Comparison of ENCODE assay signal across 25 cellular contexts in genomic region chr7:94274828-94275227, GRCh38.
DNase-seq lines count a peak whose midpoint lies in the region; ATAC-seq, FAIRE-seq and TF ChIP-seq lines count a peak whose summit lies in the region.
"Had no signal": no experiment of that assay in that cellular context is flagged by ENCODE, and none has a peak within 500 bp of the region (broad histone marks: within the 10 kb centered on the region; RNA-seq: fewer than 3 reads in every experiment).

No MANE protein-coding gene starts in this region.

- TF ChIP-seq POLR2A in K562 (conservative IDR thresholded peaks at IDR 0.05): no peak

- no peaks in the 10 kb centered on the region for H3K36me3 Mint-ChIP-seq in activated CD8-positive, alpha-beta memory T cell treated with anti-CD3 and anti-CD28 coated beads, Interleukin-2, amount 10 ng/mL, durations not matched to agents 7 days and 5 days
- H3K36me3 Mint-ChIP-seq in T-helper 2 cell treated with Interferon-gamma antibody and Interleukin-4, amounts not matched to agents 5 μg/mL and 100 μg/mL, for 36 hours (ENCODE audit: low read depth): no peaks in the 10 kb centered on the region
- H3K36me3 Mint-ChIP-seq: CD8-positive, alpha-beta memory T cell had no signal

- intact Hi-C loops in K562 (cut with micrococcal nuclease): loop anchor here (10.0 kb wide), 1 partner anchor 370 kb away; the partner anchor contains the start of gene GNGT1

- no peak overlapping the region for H3K27ac ChIP-seq in K562 (ENCODE audit: extremely low read depth, low read depth, low read length)
- H3K27ac ChIP-seq: GM23248 had no signal

- no peaks in the 10 kb centered on the region for H3K27me3 ChIP-seq in K562 (ENCODE audit: control insufficient read depth in 2 of 2, insufficient read depth in 2 of 2, low read length in 2 of 2)
- H3K27me3 ChIP-seq: MG63 had no signal

- H3K27me3 Mint-ChIP-seq in activated CD8-positive, alpha-beta memory T cell treated with anti-CD3 and anti-CD28 coated beads, Interleukin-2, amount 10 ng/mL, durations not matched to agents 7 days and 5 days: peaks cover 2% of the 10 kb centered on the region
- peaks cover 26% of the 10 kb centered on the region for H3K27me3 Mint-ChIP-seq in T-helper 2 cell treated with Interferon-gamma antibody and Interleukin-4, amounts not matched to agents 5 μg/mL and 100 μg/mL, for 36 hours (ENCODE audit: low read depth)

- no peaks in the 10 kb centered on the region for H3K9me3 Mint-ChIP-seq in activated CD8-positive, alpha-beta memory T cell treated with anti-CD3 and anti-CD28 coated beads, Interleukin-2, amount 10 ng/mL, durations not matched to agents 7 days and 5 days (ENCODE audit: low read depth)
- no peaks in the 10 kb centered on the region for H3K9me3 Mint-ChIP-seq in T-helper 2 cell treated with Interferon-gamma antibody and Interleukin-4, amounts not matched to agents 5 μg/mL and 100 μg/mL, for 36 hours

- DNase-seq in activated CD8-positive, alpha-beta memory T cell treated with anti-CD3 and anti-CD28 coated beads, Interleukin-2, amount 10 ng/mL, durations not matched to agents 7 days and 5 days: no peak
- DNase-seq in activated CD8-positive, alpha-beta memory T cell treated with anti-CD3 and anti-CD28 coated beads, Interleukin-2, amount 50 U/mL, for 4 hours: no peak
- DNase-seq in OCI-M1 (lab: John Stamatoyannopoulos, UW) (peak; percentile 85), K562 (ENCODE audit: extremely low read depth in 1 of 4, low spot score in 3 of 4) (no peak), DMS114 treated with DMSO at 0.1 percent for 48 hours (lab: John Stamatoyannopoulos, UW; ENCODE audit: unreplicated experiment) (no peak), DMS153 (lab: John Stamatoyannopoulos, UW) (no peak)
- DNase-seq in T-helper 2 cell treated with Interferon-gamma antibody and Interleukin-4, amounts not matched to agents 5 μg/mL and 100 μg/mL, for 36 hours (ENCODE audit: low spot score): peak; percentile 65
- DNase-seq: ACHN; C1 segment of cervical spinal cord; CD8-positive, alpha-beta memory T cell; GDM1; GM23248; IMR-90; Kasumi-1; MG63; NCI-H1048; NCI-H1436; NCI-H1930; NCI-H226; NCI-H524 had no signal

- 0% methylated on average over 3 of the region's 3 CpGs for WGBS in K562 (ENCODE audit: insufficient coverage, low coverage, missing lambda C conversion rate)

- TF ChIP-seq EP300 in K562 (IDR thresholded peaks at IDR 0.05; ENCODE audit: low read length): no peak

- BruUV-seq in K562 (replicated peaks; lab: Mats Ljungman, UMichigan): no TSS peak

- no peak for TF ChIP-seq RAD21 in K562 (CRISPR knock-in tag; conservative IDR thresholded peaks at IDR 0.05 in 1 of 2, IDR thresholded peaks at IDR 0.05 in 1 of 2)

- H3K4me2 ChIP-seq in K562 (ENCODE audit: insufficient read depth, low read length): no peak overlapping the region

- H3K4me1 ChIP-seq in K562 (replicated peaks in 1 of 2; ENCODE audit: control insufficient read depth in 2 of 2, insufficient read depth in 2 of 2, low read length in 2 of 2): no peaks in the 10 kb centered on the region
- H3K4me1 ChIP-seq: HAP-1 had no signal

- in situ Hi-C loops in K562 (cut with MboI): no loop called here

- POLR2A ChIA-PET in K562 (lab: Yijun Ruan, JAX): no interaction called here

- no peak overlapping the region for H3K4me3 Mint-ChIP-seq in activated CD8-positive, alpha-beta memory T cell treated with anti-CD3 and anti-CD28 coated beads, Interleukin-2, amount 10 ng/mL, durations not matched to agents 7 days and 5 days
- no peak overlapping the region for H3K4me3 Mint-ChIP-seq in T-helper 2 cell treated with Interferon-gamma antibody and Interleukin-4, amounts not matched to agents 5 μg/mL and 100 μg/mL, for 36 hours
- H3K4me3 Mint-ChIP-seq: CD8-positive, alpha-beta memory T cell had no signal

- no peak overlapping the region for H2AFZ ChIP-seq in K562 (ENCODE audit: low read depth, low read length)
- H2AFZ ChIP-seq: GM23248 had no signal

- no peak overlapping the region for H3K4me3 ChIP-seq in K562
- H3K4me3 ChIP-seq: GM23248, HAP-1, MG63 had no signal

- no peak for TF ChIP-seq CTCF in K562 (IDR thresholded peaks at IDR 0.05 in 2 of 3, conservative IDR thresholded peaks at IDR 0.05 in 1 of 3; ENCODE audit: insufficient read depth in 2 of 3, low read depth in 1 of 3, low read length in 3 of 3)

- CTCF ChIA-PET in activated CD8-positive, alpha-beta memory T cell treated with anti-CD3 and anti-CD28 coated beads, Interleukin-2, amount 10 ng/mL, durations not matched to agents 7 days and 5 days (lab: Charles Lee): no interaction called here
- CTCF ChIA-PET in K562 (lab: Yijun Ruan, JAX; ENCODE audit: low intra/inter-chr PET ratio): no interaction called here

- no peak for FAIRE-seq in K562 (lab: Jason Lieb, UNC)
- FAIRE-seq: GM19239, HTR-8/SVneo had no signal

- no peaks in the 10 kb centered on the region for H3K79me2 ChIP-seq in K562 (ENCODE audit: control insufficient read depth, insufficient read depth, low read length)

- no peak overlapping the region for H3K9ac ChIP-seq in K562 (ENCODE audit: insufficient read depth in 1 of 2, low read depth in 2 of 2, low read length in 2 of 2)
- H3K9ac ChIP-seq: GM23248 had no signal

- no peaks in the 10 kb centered on the region for H4K20me1 ChIP-seq in K562 (replicated peaks; ENCODE audit: control insufficient read depth, insufficient read depth, low read length)

- no peaks in the 10 kb centered on the region for H3K36me3 ChIP-seq in K562 (ENCODE audit: control insufficient read depth, insufficient read depth, low read length)
- H3K36me3 ChIP-seq: HAP-1, MG63 had no signal

- H3K4me1 Mint-ChIP-seq in activated CD8-positive, alpha-beta memory T cell treated with anti-CD3 and anti-CD28 coated beads, Interleukin-2, amount 10 ng/mL, durations not matched to agents 7 days and 5 days: no peaks in the 10 kb centered on the region
- H3K4me1 Mint-ChIP-seq in T-helper 2 cell treated with Interferon-gamma antibody and Interleukin-4, amounts not matched to agents 5 μg/mL and 100 μg/mL, for 36 hours (ENCODE audit: low read depth): peaks cover 7% of the 10 kb centered on the region
- H3K4me1 Mint-ChIP-seq: CD8-positive, alpha-beta memory T cell had no signal

- H3K27ac Mint-ChIP-seq in activated CD8-positive, alpha-beta memory T cell treated with anti-CD3 and anti-CD28 coated beads, Interleukin-2, amount 10 ng/mL, durations not matched to agents 7 days and 5 days: no peak overlapping the region
- no peak overlapping the region for H3K27ac Mint-ChIP-seq in T-helper 2 cell treated with Interferon-gamma antibody and Interleukin-4, amounts not matched to agents 5 μg/mL and 100 μg/mL, for 36 hours
- H3K27ac Mint-ChIP-seq: CD8-positive, alpha-beta memory T cell had no signal

- H3K9me3 ChIP-seq in K562 (replicated peaks; ENCODE audit: control insufficient read depth, insufficient read depth, low read depth, low read length): no peaks in the 10 kb centered on the region
- H3K9me3 ChIP-seq: HAP-1, MG63 had no signal

- H3K9me1 ChIP-seq in K562 (ENCODE audit: control insufficient read depth, insufficient read depth, low read length): no peaks in the 10 kb centered on the region

- ATAC-seq in activated CD8-positive, alpha-beta memory T cell treated with anti-CD3 and anti-CD28 coated beads, Interleukin-2, amount 10 ng/mL, durations not matched to agents 7 days and 5 days: peak; percentile 30
- no peak for ATAC-seq in K562
- ATAC-seq: Panc1, Right ventricle myocardium inferior had no signal

TF ChIP-seq in K562, 482 proteins besides CTCF, POLR2A, EP300 and RAD21:
- TF ChIP-seq ZBTB26 (CRISPR knock-in tag; IDR thresholded peaks at IDR 0.05): no peak
- TF ChIP-seq RBBP5 (IDR thresholded peaks at IDR 0.05; ENCODE audit: borderline replicate concordance, insufficient read depth, low read length, poor library complexity, severe bottlenecking): no peak
- TF ChIP-seq TCF7 (IDR thresholded peaks at IDR 0.05; ENCODE audit: borderline replicate concordance): peak; percentile 62; the same call in 1 of the 2 replicates

Comparison
In these comparisons a context has a peak if more than half of its experiments do, and no peak if none do; other contexts are left out.
1. DNase-seq: peak in OCI-M1 (single experiment) and T-helper 2 cell treated with Interferon-gamma antibody and Interleukin-4, amounts not matched to agents 5 μg/mL and 100 μg/mL, for 36 hours (single experiment); none in activated CD8-positive, alpha-beta memory T cell treated with anti-CD3 and anti-CD28 coated beads, Interleukin-2, amount 10 ng/mL, durations not matched to agents 7 days and 5 days (single experiment), activated CD8-positive, alpha-beta memory T cell treated with anti-CD3 and anti-CD28 coated beads, Interleukin-2, amount 50 U/mL, for 4 hours (single experiment), K562 (0 of 4), DMS114 treated with DMSO at 0.1 percent for 48 hours (single experiment) and DMS153 (single experiment).